Comparison of ENCODE assay signal across 19 cellular contexts in genomic region chr6:40383348-40384115, GRCh38.
DNase-seq lines count a peak whose midpoint lies in the region; ATAC-seq and TF ChIP-seq lines count a peak whose summit lies in the region.
"Had no signal": no experiment of that assay in that cellular context is flagged by ENCODE, and none has a peak within 500 bp of the region (broad histone marks: within the 10 kb centered on the region; RNA-seq: fewer than 3 reads in every experiment).

No MANE protein-coding gene starts in this region.

- H3K27me3 Mint-ChIP-seq in activated CD8-positive, alpha-beta T cell treated with anti-CD3 and anti-CD28 coated beads, Interleukin-2, amount 10 ng/mL, durations not matched to agents 7 days and 5 days (ENCODE audit: low read depth): peaks cover 5% of the 10 kb centered on the region
- no peaks in the 10 kb centered on the region for H3K27me3 Mint-ChIP-seq in activated CD8-positive, alpha-beta T cell treated with anti-CD3 and anti-CD28 coated beads for 36 hours
- H3K27me3 Mint-ChIP-seq in osteocyte (ENCODE audit: unreplicated experiment) (peaks cover 45% of the 10 kb centered on the region), mesothelial cell of epicardium (ENCODE audit: low read depth) (peaks cover 57% of the 10 kb centered on the region)

- CTCF ChIA-PET in activated CD8-positive, alpha-beta T cell treated with anti-CD3 and anti-CD28 coated beads, Interleukin-2, amount 10 ng/mL, durations not matched to agents 7 days and 5 days (lab: Charles Lee): no interaction called here
- CTCF ChIA-PET in activated CD8-positive, alpha-beta T cell treated with anti-CD3 and anti-CD28 coated beads for 36 hours (lab: Charles Lee): no interaction called here

- no peak overlapping the region for H3K4me3 Mint-ChIP-seq in activated CD8-positive, alpha-beta T cell treated with anti-CD3 and anti-CD28 coated beads, Interleukin-2, amount 10 ng/mL, durations not matched to agents 7 days and 5 days
- H3K4me3 Mint-ChIP-seq in activated CD8-positive, alpha-beta T cell treated with anti-CD3 and anti-CD28 coated beads for 36 hours: no peak overlapping the region
- H3K4me3 Mint-ChIP-seq in osteocyte (ENCODE audit: unreplicated experiment) (no peak overlapping the region), mesothelial cell of epicardium (no peak overlapping the region)
- H3K4me3 Mint-ChIP-seq: CD8-positive, alpha-beta memory T cell had no signal

- no peak overlapping the region for H3K27ac ChIP-seq in WERI-Rb-1
- H3K27ac ChIP-seq in epithelial cell of prostate: no peak overlapping the region
- H3K27ac ChIP-seq: C4-2B, RWPE1 had no signal

- no peaks in the 10 kb centered on the region for H3K9me3 ChIP-seq in WERI-Rb-1 (ENCODE audit: severe bottlenecking)
- H3K9me3 ChIP-seq: MG63 had no signal

- H3K36me3 ChIP-seq in WERI-Rb-1: no peaks in the 10 kb centered on the region
- H3K36me3 ChIP-seq: MG63 had no signal

- POLR2A ChIA-PET in activated CD8-positive, alpha-beta T cell treated with anti-CD3 and anti-CD28 coated beads, Interleukin-2, amount 10 ng/mL, durations not matched to agents 7 days and 5 days (lab: Charles Lee): no interaction called here
- POLR2A ChIA-PET in activated CD8-positive, alpha-beta T cell treated with anti-CD3 and anti-CD28 coated beads for 36 hours (lab: Charles Lee): no interaction called here

- no peak overlapping the region for H3K4me3 ChIP-seq in WERI-Rb-1 (ENCODE audit: low read depth, low read length)
- H3K4me3 ChIP-seq: MG63 had no signal

- H3K27ac Mint-ChIP-seq in activated CD8-positive, alpha-beta T cell treated with anti-CD3 and anti-CD28 coated beads, Interleukin-2, amount 10 ng/mL, durations not matched to agents 7 days and 5 days: no peak overlapping the region
- no peak overlapping the region for H3K27ac Mint-ChIP-seq in activated CD8-positive, alpha-beta T cell treated with anti-CD3 and anti-CD28 coated beads for 36 hours
- no peak overlapping the region for H3K27ac Mint-ChIP-seq in osteocyte (ENCODE audit: unreplicated experiment)
- H3K27ac Mint-ChIP-seq in mesothelial cell of epicardium: no peak overlapping the region
- H3K27ac Mint-ChIP-seq: CD8-positive, alpha-beta memory T cell had no signal

- H3K4me1 Mint-ChIP-seq in activated CD8-positive, alpha-beta T cell treated with anti-CD3 and anti-CD28 coated beads, Interleukin-2, amount 10 ng/mL, durations not matched to agents 7 days and 5 days (ENCODE audit: low read depth): peaks cover 24% of the 10 kb centered on the region
- H3K4me1 Mint-ChIP-seq in activated CD8-positive, alpha-beta T cell treated with anti-CD3 and anti-CD28 coated beads for 36 hours (ENCODE audit: low read depth): peaks cover 21% of the 10 kb centered on the region
- H3K4me1 Mint-ChIP-seq in osteocyte (ENCODE audit: unreplicated experiment): peaks cover 1% of the 10 kb centered on the region
- H3K4me1 Mint-ChIP-seq in mesothelial cell of epicardium: no peaks in the 10 kb centered on the region

- H3K9me3 Mint-ChIP-seq in activated CD8-positive, alpha-beta T cell treated with anti-CD3 and anti-CD28 coated beads, Interleukin-2, amount 10 ng/mL, durations not matched to agents 7 days and 5 days (ENCODE audit: insufficient read depth): peaks cover 3% of the 10 kb centered on the region
- H3K9me3 Mint-ChIP-seq in activated CD8-positive, alpha-beta T cell treated with anti-CD3 and anti-CD28 coated beads for 36 hours: no peaks in the 10 kb centered on the region
- H3K9me3 Mint-ChIP-seq in osteocyte (ENCODE audit: unreplicated experiment): peaks cover 3% of the 10 kb centered on the region
- H3K9me3 Mint-ChIP-seq in mesothelial cell of epicardium: no peaks in the 10 kb centered on the region
- H3K9me3 Mint-ChIP-seq: CD8-positive, alpha-beta memory T cell had no signal

- ATAC-seq in activated CD8-positive, alpha-beta T cell treated with anti-CD3 and anti-CD28 coated beads, Interleukin-2, amount 10 ng/mL, durations not matched to agents 7 days and 5 days: no peak
- ATAC-seq in activated CD8-positive, alpha-beta T cell treated with anti-CD3 and anti-CD28 coated beads for 36 hours: no peak
- ATAC-seq in GM18511 (IDR thresholded peaks at IDR 0.05; ENCODE audit: unreplicated experiment) (no peak), HG02884 (IDR thresholded peaks at IDR 0.05; ENCODE audit: unreplicated experiment) (no peak)

- no peaks in the 10 kb centered on the region for H3K27me3 ChIP-seq in WERI-Rb-1 (ENCODE audit: insufficient read depth, low read depth, severe bottlenecking)
- H3K27me3 ChIP-seq: MG63 had no signal

- no peak for TF ChIP-seq CTCF in activated CD8-positive, alpha-beta T cell treated with anti-CD3 and anti-CD28 coated beads for 36 hours (IDR thresholded peaks at IDR 0.05)
- TF ChIP-seq CTCF in WERI-Rb-1 (IDR thresholded peaks at IDR 0.05; ENCODE audit: low read depth, low read length) (no peak), osteocyte (IDR thresholded peaks at IDR 0.05) (no peak), mesothelial cell of epicardium (IDR thresholded peaks at IDR 0.05; ENCODE audit: unreplicated experiment) (no peak)

- intact Hi-C loops in activated CD8-positive, alpha-beta T cell treated with anti-CD3 and anti-CD28 coated beads for 36 hours (cut with micrococcal nuclease): no loop called here

- peak; percentile 4 for DNase-seq in activated CD8-positive, alpha-beta T cell treated with anti-CD3 and anti-CD28 coated beads, Interleukin-2, amount 10 ng/mL, durations not matched to agents 7 days and 5 days
- no peak for DNase-seq in activated CD8-positive, alpha-beta T cell treated with anti-CD3 and anti-CD28 coated beads for 36 hours
- DNase-seq in WERI-Rb-1 (peak; percentile 4), epithelial cell of prostate (ENCODE audit: low read depth, low spot score) (peak; percentile 44), osteocyte (ENCODE audit: extremely low spot score, unreplicated experiment) (peak; percentile 27), mesothelial cell of epicardium (ENCODE audit: low spot score in 2 of 2, unreplicated experiment in 2 of 2) (no peak)
- DNase-seq: Calu3; CD8-positive, alpha-beta memory T cell; DMS153; Kasumi-1; MG63; NCI-H1417; NCI-H1694 treated with DMSO at 0.1 percent for 48 hours; NCI-H2081 treated with DMSO at 0.1 percent for 48 hours; NCI-H526 treated with DMSO at 0.1 percent for 48 hours had no signal

- no peaks in the 10 kb centered on the region for H3K36me3 Mint-ChIP-seq in activated CD8-positive, alpha-beta T cell treated with anti-CD3 and anti-CD28 coated beads, Interleukin-2, amount 10 ng/mL, durations not matched to agents 7 days and 5 days (ENCODE audit: low read depth)
- H3K36me3 Mint-ChIP-seq in activated CD8-positive, alpha-beta T cell treated with anti-CD3 and anti-CD28 coated beads for 36 hours (ENCODE audit: low read depth): no peaks in the 10 kb centered on the region
- H3K36me3 Mint-ChIP-seq in osteocyte (ENCODE audit: unreplicated experiment) (no peaks in the 10 kb centered on the region), mesothelial cell of epicardium (no peaks in the 10 kb centered on the region)
- H3K36me3 Mint-ChIP-seq: CD8-positive, alpha-beta memory T cell had no signal

Comparison
In these comparisons a context has a peak if more than half of its experiments do, and no peak if none do; other contexts are left out.
1. DNase-seq: peak in activated CD8-positive, alpha-beta T cell treated with anti-CD3 and anti-CD28 coated beads, Interleukin-2, amount 10 ng/mL, durations not matched to agents 7 days and 5 days (single experiment), WERI-Rb-1 (single experiment), epithelial cell of prostate (single experiment) and osteocyte (single experiment); none in activated CD8-positive, alpha-beta T cell treated with anti-CD3 and anti-CD28 coated beads for 36 hours (single experiment) and mesothelial cell of epicardium (0 of 2).